Comparison of ENCODE assay signal across 11 cellular contexts in the genomic region with DNA sequence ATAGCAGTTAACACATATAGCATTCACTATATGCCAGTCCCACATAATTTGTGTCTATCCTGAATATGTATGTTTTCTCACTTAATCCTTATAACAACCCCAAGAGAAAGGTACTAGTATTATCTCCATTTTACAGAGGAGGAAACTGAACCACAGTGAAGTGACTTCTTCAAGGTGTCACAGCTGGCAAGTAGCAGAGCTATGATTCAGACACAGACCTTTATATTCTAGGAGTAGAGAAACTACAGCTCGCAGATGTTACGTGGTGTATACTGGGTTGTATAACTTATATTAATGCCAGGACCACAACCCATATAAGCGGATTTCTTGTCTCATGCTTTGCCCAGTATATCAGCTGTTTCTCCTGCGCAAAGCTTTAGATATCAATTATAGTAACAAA. TPM values are rescaled to one million over a fixed set of nuclear protein-coding genes. Genes with fewer than 3 reads are reported as not detected.
DNase-seq lines count a peak whose midpoint lies in the region; ATAC-seq and TF ChIP-seq lines count a peak whose summit lies in the region.
"Had no signal": no experiment of that assay in that cellular context is flagged by ENCODE, and none has a peak within 500 bp of the region (broad histone marks: within the 10 kb centered on the region; RNA-seq: fewer than 3 reads in every experiment).

No MANE protein-coding gene starts in this region.

- H3K27me3 Mint-ChIP-seq in CD4-positive, CD25-positive, alpha-beta regulatory T cell = no peaks in the 10 kb centered on the region
- no peaks in the 10 kb centered on the region for H3K27me3 Mint-ChIP-seq in activated CD8-positive, alpha-beta T cell treated with anti-CD3 and anti-CD28 coated beads, Interleukin-2, amount 10 ng/mL, durations not matched to agents 7 days and 5 days (ENCODE audit: low read depth)
- H3K27me3 Mint-ChIP-seq in immature natural killer cell (ENCODE audit: low read depth in 3 of 3) (peaks cover 3 to 11% (median 6%) of the 10 kb centered on the region in 3 donors), mesothelial cell of epicardium (ENCODE audit: low read depth) (no peaks in the 10 kb centered on the region)

- peak overlapping the region; percentile 69 for H3K27ac ChIP-seq in CD4-positive, CD25-positive, alpha-beta regulatory T cell (ENCODE audit: insufficient read depth, low read length, poor library complexity, severe bottlenecking)
- H3K27ac ChIP-seq: SJSA1, thyroid gland had no signal

- H3K9me3 ChIP-seq in CD4-positive, CD25-positive, alpha-beta regulatory T cell (ENCODE audit: control insufficient read depth in 2 of 2, low read length in 2 of 2) = no peaks in the 10 kb centered on the region
- H3K9me3 ChIP-seq: SJSA1, thyroid gland had no signal

- H3K9me3 Mint-ChIP-seq in CD4-positive, CD25-positive, alpha-beta regulatory T cell = no peaks in the 10 kb centered on the region
- H3K9me3 Mint-ChIP-seq in activated CD8-positive, alpha-beta T cell treated with anti-CD3 and anti-CD28 coated beads, Interleukin-2, amount 10 ng/mL, durations not matched to agents 7 days and 5 days (ENCODE audit: insufficient read depth) = no peaks in the 10 kb centered on the region
- H3K9me3 Mint-ChIP-seq in immature natural killer cell (no peaks in the 10 kb centered on the region), mesothelial cell of epicardium (no peaks in the 10 kb centered on the region)

- peaks cover 81% of the 10 kb centered on the region for H3K36me3 ChIP-seq in CD4-positive, CD25-positive, alpha-beta regulatory T cell (ENCODE audit: control insufficient read depth, insufficient read depth, low read length)
- H3K36me3 ChIP-seq: SJSA1 had no signal

- in situ Hi-C loops in GM13976 (cut with MboI; ENCODE audit: low sequenced_read_pairs, unreplicated experiment) = loop anchor here (10.0 kb wide), 1 partner anchor 154 kb away; no protein-coding TSS in a partner anchor

- H3K27ac Mint-ChIP-seq in CD4-positive, CD25-positive, alpha-beta regulatory T cell = peak overlapping the region; percentile 85 to 91 (median 87)
- H3K27ac Mint-ChIP-seq in activated CD8-positive, alpha-beta T cell treated with anti-CD3 and anti-CD28 coated beads, Interleukin-2, amount 10 ng/mL, durations not matched to agents 7 days and 5 days = peak overlapping the region; percentile 84
- H3K27ac Mint-ChIP-seq in immature natural killer cell (peak overlapping the region; percentile 50 to 90 (median 72)), mesothelial cell of epicardium (no peak overlapping the region)

- ATAC-seq in CD4-positive, CD25-positive, alpha-beta regulatory T cell (ENCODE audit: low read depth in 2 of 2) = peak; percentile 28 to 45
- ATAC-seq in GM18498 (IDR thresholded peaks at IDR 0.05; ENCODE audit: unreplicated experiment) = peak; percentile 22
- no peak for ATAC-seq in activated CD8-positive, alpha-beta T cell treated with anti-CD3 and anti-CD28 coated beads, Interleukin-2, amount 10 ng/mL, durations not matched to agents 7 days and 5 days
- no peak for ATAC-seq in HG02763 (IDR thresholded peaks at IDR 0.05; ENCODE audit: unreplicated experiment)

- peak in 1 of 3 donors; percentile 23 for DNase-seq in CD4-positive, CD25-positive, alpha-beta regulatory T cell
- no peak for DNase-seq in activated CD8-positive, alpha-beta T cell treated with anti-CD3 and anti-CD28 coated beads, Interleukin-2, amount 10 ng/mL, durations not matched to agents 7 days and 5 days
- DNase-seq in immature natural killer cell = no peak
- no peak for DNase-seq in GM13976 (ENCODE audit: low spot score)
- DNase-seq in mesothelial cell of epicardium (ENCODE audit: low spot score in 2 of 2, unreplicated experiment in 2 of 2) = no peak
- DNase-seq in posterior vena cava (ENCODE audit: low spot score) = no peak
- DNase-seq: stimulated activated CD4-positive, alpha-beta T cell treated with anti-CD3 and anti-CD28 coated beads, Interleukin-12 subunit alpha, Interleukin-12 subunit beta, amount 100 ng/mL, for 4 hours had no signal

- no peak overlapping the region for H3K4me3 Mint-ChIP-seq in CD4-positive, CD25-positive, alpha-beta regulatory T cell
- no peak overlapping the region for H3K4me3 Mint-ChIP-seq in activated CD8-positive, alpha-beta T cell treated with anti-CD3 and anti-CD28 coated beads, Interleukin-2, amount 10 ng/mL, durations not matched to agents 7 days and 5 days
- H3K4me3 Mint-ChIP-seq in immature natural killer cell = peak overlapping the region in 1 of 5 donors; percentile 22
- H3K4me3 Mint-ChIP-seq in mesothelial cell of epicardium = no peak overlapping the region

- CTCF ChIA-PET in activated CD8-positive, alpha-beta T cell treated with anti-CD3 and anti-CD28 coated beads, Interleukin-2, amount 10 ng/mL, durations not matched to agents 7 days and 5 days (lab: Charles Lee) = interaction anchor here (0.7 to 11.6 kb wide), 41 partner anchors 9 to 429 kb away, joined by 3 to 144 read pairs (median 6); no protein-coding TSS in a partner anchor

- TF ChIP-seq CTCF in GM13976 (IDR thresholded peaks at IDR 0.05; ENCODE audit: borderline replicate concordance, control extremely low read depth, extremely low read depth, insufficient read depth, missing control alignments) (no peak), mesothelial cell of epicardium (IDR thresholded peaks at IDR 0.05; ENCODE audit: unreplicated experiment) (no peak)

- POLR2A ChIA-PET in activated CD8-positive, alpha-beta T cell treated with anti-CD3 and anti-CD28 coated beads, Interleukin-2, amount 10 ng/mL, durations not matched to agents 7 days and 5 days (lab: Charles Lee) = interaction anchor here (1.2 to 2.2 kb wide), 3 partner anchors 12 to 76 kb away, joined by 3 to 8 read pairs (median 7); no protein-coding TSS in a partner anchor

- intact Hi-C loops in posterior vena cava (cut with DNase I) = no loop called here

- H3K27me3 ChIP-seq in CD4-positive, CD25-positive, alpha-beta regulatory T cell (ENCODE audit: control insufficient read depth, insufficient read depth, low read length) = no peaks in the 10 kb centered on the region
- H3K27me3 ChIP-seq: SJSA1, thyroid gland had no signal

- H3K4me1 ChIP-seq in CD4-positive, CD25-positive, alpha-beta regulatory T cell (ENCODE audit: control insufficient read depth, insufficient read depth, low read length, poor library complexity, severe bottlenecking) = peaks cover 9% of the 10 kb centered on the region
- H3K4me1 ChIP-seq: SJSA1 had no signal

- H3K36me3 Mint-ChIP-seq in CD4-positive, CD25-positive, alpha-beta regulatory T cell = peaks cover 51% of the 10 kb centered on the region
- H3K36me3 Mint-ChIP-seq in activated CD8-positive, alpha-beta T cell treated with anti-CD3 and anti-CD28 coated beads, Interleukin-2, amount 10 ng/mL, durations not matched to agents 7 days and 5 days (ENCODE audit: low read depth) = peaks cover 63% of the 10 kb centered on the region
- H3K36me3 Mint-ChIP-seq in immature natural killer cell (peaks cover 7 to 55% (median 50%) of the 10 kb centered on the region in 3 donors), mesothelial cell of epicardium (peaks cover 5% of the 10 kb centered on the region)

- H3K4me3 ChIP-seq in CD4-positive, CD25-positive, alpha-beta regulatory T cell (ENCODE audit: low read depth, low read length) = no peak overlapping the region
- H3K4me3 ChIP-seq: SJSA1, thyroid gland had no signal

- peaks cover 15 to 39% (median 25%) of the 10 kb centered on the region in 4 donors for H3K4me1 Mint-ChIP-seq in CD4-positive, CD25-positive, alpha-beta regulatory T cell
- H3K4me1 Mint-ChIP-seq in activated CD8-positive, alpha-beta T cell treated with anti-CD3 and anti-CD28 coated beads, Interleukin-2, amount 10 ng/mL, durations not matched to agents 7 days and 5 days (ENCODE audit: low read depth) = peaks cover 43% of the 10 kb centered on the region
- H3K4me1 Mint-ChIP-seq in immature natural killer cell = peaks cover 34 to 58% of the 10 kb centered on the region in 2 donors
- peaks cover 14% of the 10 kb centered on the region for H3K4me1 Mint-ChIP-seq in mesothelial cell of epicardium

RNA-seq across cellular contexts. Expression of a gene that starts 29.5 kb away (rescaled TPM):
- 38.9 TPM for total RNA-seq in CD4-positive, CD25-positive, alpha-beta regulatory T cell
- polyA plus RNA-seq in CD4-positive, CD25-positive, alpha-beta regulatory T cell = 10 to 100 TPM; 37.1 to 52.2 (median 49.3) TPM
- total RNA-seq in activated CD8-positive, alpha-beta T cell treated with anti-CD3 and anti-CD28 coated beads, Interleukin-2, amount 10 ng/mL, durations not matched to agents 7 days and 5 days = 10 to 100 TPM; 71.4 to 76.3 TPM
- polyA plus RNA-seq in immature natural killer cell = 10 to 100 TPM; 26.5 to 40.7 (median 33.4) TPM
- total RNA-seq in mesothelial cell of epicardium (67.2 to 72.4 TPM (median 67.2 TPM) in 3 replicates), posterior vena cava (10 to 100 TPM; 42.6 to 43.6 TPM)

Comparison
In these comparisons a context has a peak if more than half of its experiments do, and no peak if none do; other contexts are left out.
1. ATAC-seq: peak in CD4-positive, CD25-positive, alpha-beta regulatory T cell (2 of 2) and GM18498 (single experiment); none in activated CD8-positive, alpha-beta T cell treated with anti-CD3 and anti-CD28 coated beads, Interleukin-2, amount 10 ng/mL, durations not matched to agents 7 days and 5 days (single experiment) and HG02763 (single experiment).